ENCODE assay signal across 13 cellular contexts in the genomic region with DNA sequence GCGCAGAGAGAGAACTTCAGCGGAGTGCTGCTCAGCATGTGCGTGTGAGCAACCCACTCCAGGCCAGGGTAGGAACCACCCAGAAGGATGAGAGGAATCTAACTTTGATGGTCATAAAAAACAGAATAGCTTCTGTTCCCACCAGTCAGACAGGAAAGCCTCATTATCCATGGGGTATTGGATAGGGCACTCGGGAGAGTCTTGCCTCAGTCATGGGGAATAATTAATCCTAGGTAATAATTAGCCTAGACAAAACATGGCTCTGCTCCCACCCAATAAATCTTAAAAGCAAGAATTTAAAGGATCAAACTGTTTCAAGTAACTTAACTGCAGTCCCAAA. TPM values are rescaled to one million over a fixed set of nuclear protein-coding genes. Genes with fewer than 3 reads are reported as not detected.
DNase-seq lines count a peak whose midpoint lies in the region; ATAC-seq and TF ChIP-seq lines count a peak whose summit lies in the region.
"Had no signal": no experiment of that assay in that cellular context is flagged by ENCODE, and none has a peak within 500 bp of the region (broad histone marks: within the 10 kb centered on the region; RNA-seq: fewer than 3 reads in every experiment).

No MANE protein-coding gene starts in this region.

- intact Hi-C loops in tibial artery (cut with DNase I; ENCODE audit: low total_unique reads) = no loop called here
- intact Hi-C loops in lower leg skin (cut with DNase I; ENCODE audit: low total_unique reads) = no loop called here

- H3K27ac Mint-ChIP-seq in endothelial cell (ENCODE audit: unreplicated experiment) = peak overlapping the region; percentile 43
- H3K27ac Mint-ChIP-seq in activated T-helper 17 cell treated with anti-CD3 and anti-CD28 coated beads, Interleukin-2, amount 50 U/mL, for 72 hours = no peak overlapping the region
- H3K27ac Mint-ChIP-seq: stimulated activated memory B cell treated with anti-CD40 and anti-IgM and Interleukin-4, amounts not matched to agents 10 μg/mL and 1 μg/mL and 100 μg/mL, for 72 hours; T-helper 1 cell treated with Interleukin-12 subunit alpha and Interleukin-12 subunit beta and Interleukin-4 antibody, amounts not matched to agents 30 μg/mL and 1 μg/mL, for 36 hours had no signal

- H3K4me1 ChIP-seq in mucosa of rectum (ENCODE audit: control insufficient read depth in 2 of 2, insufficient read depth in 2 of 2, low read length in 2 of 2) (peaks cover 0 to 5% of the 10 kb centered on the region in 2 donors), tibial artery (peaks cover 0 to 13% (median 4%) of the 10 kb centered on the region in 4 donors)

- WGBS in lower leg skin, 2 donors = 10 to 15% methylated on average over 4 of the region's 4 CpGs

- TF ChIP-seq CTCF in endothelial cell (IDR thresholded peaks at IDR 0.05; ENCODE audit: unreplicated experiment) (no peak), tibial artery (IDR thresholded peaks at IDR 0.05) (no peak), lower leg skin (IDR thresholded peaks at IDR 0.05) (no peak)

- H3K27me3 ChIP-seq in mucosa of rectum (ENCODE audit: control insufficient read depth in 2 of 2, insufficient read depth in 2 of 2, low read length in 2 of 2) = no peaks in the 10 kb centered on the region
- no peaks in the 10 kb centered on the region for H3K27me3 ChIP-seq in tibial artery

- H3K27ac ChIP-seq in mucosa of rectum (ENCODE audit: low read depth in 2 of 2, low read length in 2 of 2) (no peak overlapping the region), tibial artery (peak overlapping the region in 1 of 2 donors; percentile 66)
- H3K27ac ChIP-seq: epithelial cell of prostate had no signal

- peak overlapping the region; percentile 40 to 69 for H3K4me3 ChIP-seq in mucosa of rectum (ENCODE audit: low read length in 2 of 2)
- peak overlapping the region; percentile 31 to 35 for H3K4me3 ChIP-seq in tibial artery
- H3K4me3 ChIP-seq in lower leg skin (ENCODE audit: low read depth, poor library complexity, severe bottlenecking) = no peak overlapping the region

- H3K4me1 Mint-ChIP-seq in endothelial cell (ENCODE audit: unreplicated experiment) = peaks cover 27% of the 10 kb centered on the region
- no peaks in the 10 kb centered on the region for H3K4me1 Mint-ChIP-seq in activated T-helper 17 cell treated with anti-CD3 and anti-CD28 coated beads, Interleukin-2, amount 50 U/mL, for 72 hours

- DNase-seq in OCI-M2 (lab: John Stamatoyannopoulos, UW; ENCODE audit: unreplicated experiment) = peak; percentile 18
- DNase-seq in endothelial cell (ENCODE audit: low spot score) = no peak
- no peak for DNase-seq in tibial artery
- no peak for DNase-seq in NCI-H748 treated with DMSO at 0.1 percent for 48 hours (lab: John Stamatoyannopoulos, UW)
- DNase-seq in lower leg skin (ENCODE audit: low spot score in 2 of 2) = no peak
- DNase-seq in anterior cingulate cortex (lab: John Stamatoyannopoulos, UW) = no peak
- DNase-seq: NCI-H774 had no signal

- H3K9me3 Mint-ChIP-seq in endothelial cell (ENCODE audit: unreplicated experiment) = no peaks in the 10 kb centered on the region
- no peaks in the 10 kb centered on the region for H3K9me3 Mint-ChIP-seq in activated T-helper 17 cell treated with anti-CD3 and anti-CD28 coated beads, Interleukin-2, amount 50 U/mL, for 72 hours
- H3K9me3 Mint-ChIP-seq: T-helper 1 cell treated with Interleukin-12 subunit alpha and Interleukin-12 subunit beta and Interleukin-4 antibody, amounts not matched to agents 30 μg/mL and 1 μg/mL, for 36 hours had no signal

- TF ChIP-seq POLR2A in lower leg skin (IDR thresholded peaks at IDR 0.05) = no peak

- peak overlapping the region; percentile 66 for H3K4me3 Mint-ChIP-seq in endothelial cell (ENCODE audit: unreplicated experiment)
- H3K4me3 Mint-ChIP-seq in activated T-helper 17 cell treated with anti-CD3 and anti-CD28 coated beads, Interleukin-2, amount 50 U/mL, for 72 hours = no peak overlapping the region
- H3K4me3 Mint-ChIP-seq: stimulated activated memory B cell treated with anti-CD40 and anti-IgM and Interleukin-4, amounts not matched to agents 10 μg/mL and 1 μg/mL and 100 μg/mL, for 72 hours; T-helper 1 cell treated with Interleukin-12 subunit alpha and Interleukin-12 subunit beta and Interleukin-4 antibody, amounts not matched to agents 30 μg/mL and 1 μg/mL, for 36 hours had no signal

- no peak for ATAC-seq in activated T-helper 17 cell treated with anti-CD3 and anti-CD28 coated beads, Interleukin-2, amount 50 U/mL, for 72 hours (replicated peaks)
- ATAC-seq: stimulated activated memory B cell treated with anti-CD40 and anti-IgM and Interleukin-4, amounts not matched to agents 10 μg/mL and 1 μg/mL and 100 μg/mL, for 72 hours had no signal

- H3K9ac ChIP-seq in mucosa of rectum (ENCODE audit: low read depth in 1 of 2, low read length in 2 of 2) = no peak overlapping the region

- no peaks in the 10 kb centered on the region for H3K36me3 ChIP-seq in mucosa of rectum (ENCODE audit: control insufficient read depth in 2 of 2, insufficient read depth in 2 of 2, low read length in 2 of 2)
- no peaks in the 10 kb centered on the region for H3K36me3 ChIP-seq in tibial artery

- H3K36me3 Mint-ChIP-seq in endothelial cell (ENCODE audit: low read depth, unreplicated experiment) = no peaks in the 10 kb centered on the region
- H3K36me3 Mint-ChIP-seq in activated T-helper 17 cell treated with anti-CD3 and anti-CD28 coated beads, Interleukin-2, amount 50 U/mL, for 72 hours (ENCODE audit: low read depth) = no peaks in the 10 kb centered on the region
- H3K36me3 Mint-ChIP-seq: stimulated activated memory B cell treated with anti-CD40 and anti-IgM and Interleukin-4, amounts not matched to agents 10 μg/mL and 1 μg/mL and 100 μg/mL, for 72 hours had no signal

- H3K27me3 Mint-ChIP-seq in endothelial cell (ENCODE audit: unreplicated experiment) = peaks cover 3% of the 10 kb centered on the region
- H3K27me3 Mint-ChIP-seq in activated T-helper 17 cell treated with anti-CD3 and anti-CD28 coated beads, Interleukin-2, amount 50 U/mL, for 72 hours = peaks cover 4% of the 10 kb centered on the region

- H3K9me3 ChIP-seq in mucosa of rectum (ENCODE audit: control insufficient read depth in 2 of 2, low read length in 2 of 2) = no peaks in the 10 kb centered on the region
- no peaks in the 10 kb centered on the region for H3K9me3 ChIP-seq in tibial artery

RNA-seq across cellular contexts. Expression of a gene that starts 35.3 kb away (rescaled TPM):
- total RNA-seq in endothelial cell (ENCODE audit: unreplicated experiment) (not detected), lower leg skin (not detected)
- not detected for total RNA-seq in activated T-helper 17 cell treated with anti-CD3 and anti-CD28 coated beads, Interleukin-2, amount 50 U/mL, for 72 hours
- total RNA-seq: pulmonary artery endothelial cell had no signal

RNA-seq across cellular contexts. Expression of a gene that starts 36.6 kb away (rescaled TPM):
- total RNA-seq in endothelial cell (ENCODE audit: unreplicated experiment) = 43.6 TPM
- 10 to 100 TPM; 25.2 to 28.5 TPM for total RNA-seq in activated T-helper 17 cell treated with anti-CD3 and anti-CD28 coated beads, Interleukin-2, amount 50 U/mL, for 72 hours
- 10 to 100 TPM; 20.1 to 36.3 (median 24.4) TPM for total RNA-seq in lower leg skin

RNA-seq across cellular contexts. Expression of a gene that starts 37.2 kb away (rescaled TPM):
- total RNA-seq in endothelial cell (ENCODE audit: unreplicated experiment) (27.7 TPM), lower leg skin (10 to 100 TPM in 3 of 4 donors, 1 to 10 TPM in 1; 9.9 to 19.2 (median 12.4) TPM)
- 10 to 100 TPM; 71.3 to 99.6 TPM for total RNA-seq in activated T-helper 17 cell treated with anti-CD3 and anti-CD28 coated beads, Interleukin-2, amount 50 U/mL, for 72 hours
